Comparison of ENCODE assay signal across 17 cellular contexts in the genomic region with DNA sequence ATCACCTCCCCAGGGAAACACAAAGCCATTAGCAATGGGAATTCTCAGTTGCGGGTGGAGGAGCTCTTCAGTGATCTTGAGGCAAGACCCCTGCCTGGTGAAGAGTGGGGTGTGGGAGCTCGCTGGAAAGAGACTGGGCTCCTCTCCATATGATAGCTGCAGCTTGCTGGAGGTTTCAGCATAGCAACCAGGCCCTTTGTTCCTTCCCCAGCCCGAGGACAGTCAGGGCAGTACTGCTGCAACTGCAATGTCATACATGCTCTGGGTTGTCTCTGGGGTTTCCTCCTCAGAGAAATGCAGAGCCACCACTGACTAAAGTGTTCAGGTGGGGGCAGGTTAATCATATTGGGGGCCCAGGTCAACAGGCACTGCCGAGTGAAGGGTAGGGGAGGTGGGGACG.
A peak's percentile ranks its signal among the peaks of the same experiment; 100 is the strongest.
DNase-seq lines count a peak whose midpoint lies in the region; ATAC-seq, FAIRE-seq and TF ChIP-seq lines count a peak whose summit lies in the region.
"Had no signal": no experiment of that assay in that cellular context is flagged by ENCODE, and none has a peak within 500 bp of the region (broad histone marks: within the 10 kb centered on the region; RNA-seq: fewer than 3 reads in every experiment).

No MANE protein-coding gene starts in this region.

- peaks cover 96% of the 10 kb centered on the region for H3K79me2 ChIP-seq in OCI-LY3 (ENCODE audit: low read length)
- no peaks in the 10 kb centered on the region for H3K79me2 ChIP-seq in neural progenitor cell (ENCODE audit: low read depth)

- intact Hi-C loops in heart left ventricle (cut with DNase I) (no loop called here), upper lobe of right lung (cut with DNase I) (no loop called here)

- no peaks in the 10 kb centered on the region for H3K36me3 ChIP-seq in heart left ventricle
- H3K36me3 ChIP-seq in right atrium auricular region = no peaks in the 10 kb centered on the region
- H3K36me3 ChIP-seq in OCI-LY3 (replicated peaks; ENCODE audit: low read depth, low read length) = peaks cover 34% of the 10 kb centered on the region
- no peaks in the 10 kb centered on the region for H3K36me3 ChIP-seq in upper lobe of right lung
- H3K36me3 ChIP-seq in neural progenitor cell = no peaks in the 10 kb centered on the region

- H3K4me2 ChIP-seq in OCI-LY3 (ENCODE audit: low read length) (peak overlapping the region; percentile 78), neural progenitor cell (no peak overlapping the region)
- H3K4me2 ChIP-seq: GM23338, PC-9 had no signal

- H3K4me1 ChIP-seq in heart left ventricle (peaks cover 0 to 14% (median 0%) of the 10 kb centered on the region in 12 donors), right atrium auricular region (peaks cover 0 to 21% of the 10 kb centered on the region in 2 donors), OCI-LY3 (ENCODE audit: low read length) (peaks cover 63% of the 10 kb centered on the region), upper lobe of right lung (no peaks in the 10 kb centered on the region), neural progenitor cell (no peaks in the 10 kb centered on the region)

- ATAC-seq in heart left ventricle (peak in 3 of 4 donors; percentile 39 to 55 (median 42)), HG02973 (IDR thresholded peaks at IDR 0.05; ENCODE audit: unreplicated experiment) (peak; percentile 42), upper lobe of right lung (peak; percentile 46)
- ATAC-seq: GM23338 had no signal

- H3K27me3 Mint-ChIP-seq in neural progenitor cell (ENCODE audit: insufficient read depth, low read depth) = peaks cover 5% of the 10 kb centered on the region
- H3K27me3 Mint-ChIP-seq: brain had no signal

- TF ChIP-seq POLR2A in heart left ventricle (IDR thresholded peaks at IDR 0.05) = no peak

- TF ChIP-seq CTCF in heart left ventricle (IDR thresholded peaks at IDR 0.05) (no peak), right atrium auricular region (IDR thresholded peaks at IDR 0.05) (no peak), OCI-LY3 (IDR thresholded peaks at IDR 0.05; ENCODE audit: low read depth, low read length) (no peak), upper lobe of right lung (IDR thresholded peaks at IDR 0.05) (no peak), neural progenitor cell (IDR thresholded peaks at IDR 0.05) (no peak)

- FAIRE-seq in frontal cortex (lab: Jason Lieb, UNC) = no peak
- FAIRE-seq: A204.1 had no signal

- H4K20me1 ChIP-seq in OCI-LY3 (ENCODE audit: insufficient read depth, low read length) = no peaks in the 10 kb centered on the region
- H4K20me1 ChIP-seq in neural progenitor cell (ENCODE audit: low read depth) = no peaks in the 10 kb centered on the region

- H3K4me1 Mint-ChIP-seq in neural progenitor cell = no peaks in the 10 kb centered on the region
- H3K4me1 Mint-ChIP-seq: GM23338 had no signal

- no peak overlapping the region for H3K27ac Mint-ChIP-seq in neural progenitor cell
- H3K27ac Mint-ChIP-seq: brain, GM23338, immature natural killer cell had no signal

- H3K27me3 ChIP-seq in heart left ventricle (no peaks in the 10 kb centered on the region), right atrium auricular region (no peaks in the 10 kb centered on the region), OCI-LY3 (ENCODE audit: low read depth, low read length) (no peaks in the 10 kb centered on the region), upper lobe of right lung (no peaks in the 10 kb centered on the region), neural progenitor cell (no peaks in the 10 kb centered on the region)

- DNase-seq in heart left ventricle = no peak
- DNase-seq in right atrium auricular region (ENCODE audit: low spot score) = no peak
- DNase-seq in upper lobe of right lung = no peak
- DNase-seq in frontal cortex (ENCODE audit: low spot score in 2 of 2) = no peak
- no peak for DNase-seq in neural progenitor cell (ENCODE audit: low spot score)
- DNase-seq in HEK293T (ENCODE audit: extremely low spot score) = no peak
- DNase-seq: activated CD4-positive, CD25-positive, alpha-beta regulatory T cell; activated naive CD4-positive, alpha-beta T cell treated with anti-CD3 and anti-CD28 coated beads, Interleukin-2, amount 50 U/mL, for 16 hours; effector CD4-positive, alpha-beta T cell; immature natural killer cell; NCI-H510A; PC-9 had no signal

- H3K4me3 ChIP-seq in heart left ventricle (no peak overlapping the region), right atrium auricular region (no peak overlapping the region), OCI-LY3 (ENCODE audit: low read length) (peak overlapping the region; percentile 50), upper lobe of right lung (no peak overlapping the region), neural progenitor cell (no peak overlapping the region)
- H3K4me3 ChIP-seq: GM23338, PC-9 had no signal

- H3K9ac ChIP-seq in OCI-LY3 (ENCODE audit: low read length) = peak overlapping the region; percentile 87
- H3K9ac ChIP-seq in neural progenitor cell = no peak overlapping the region

- H3K9me3 ChIP-seq in heart left ventricle = peaks cover 0 to 26% (median 4%) of the 10 kb centered on the region in 12 donors
- peaks cover 0 to 20% of the 10 kb centered on the region in 2 donors for H3K9me3 ChIP-seq in right atrium auricular region
- H3K9me3 ChIP-seq in OCI-LY3 (ENCODE audit: insufficient read depth, low read length) = peaks cover 7% of the 10 kb centered on the region; the same call in 1 of the 2 replicates
- no peaks in the 10 kb centered on the region for H3K9me3 ChIP-seq in upper lobe of right lung
- no peaks in the 10 kb centered on the region for H3K9me3 ChIP-seq in neural progenitor cell (ENCODE audit: low read depth)

- H3K4me3 Mint-ChIP-seq in neural progenitor cell = no peak overlapping the region
- H3K4me3 Mint-ChIP-seq: brain, GM23338, immature natural killer cell had no signal

- CTCF ChIA-PET in HEK293T (lab: Yijun Ruan, JAX) = no interaction called here

- no peaks in the 10 kb centered on the region for H3F3A ChIP-seq in neural progenitor cell (ENCODE audit: low read depth)

- POLR2A ChIA-PET in HEK293T (lab: Yijun Ruan, JAX) = no interaction called here

- H2AFZ ChIP-seq in OCI-LY3 (ENCODE audit: low read depth, low read length) = no peak overlapping the region
- H2AFZ ChIP-seq in neural progenitor cell (replicated peaks) = no peak overlapping the region
- H2AFZ ChIP-seq: GM23338, PC-9 had no signal

- peaks cover 1% of the 10 kb centered on the region for H3K36me3 Mint-ChIP-seq in neural progenitor cell

- peaks cover 19% of the 10 kb centered on the region for H3K9me3 Mint-ChIP-seq in neural progenitor cell

- H3K27ac ChIP-seq in heart left ventricle (no peak overlapping the region), right atrium auricular region (no peak overlapping the region), OCI-LY3 (ENCODE audit: low read length) (peak overlapping the region; percentile 98), upper lobe of right lung (no peak overlapping the region), neural progenitor cell (no peak overlapping the region)
- H3K27ac ChIP-seq: PC-9 had no signal

- 73 to 87% (median 77%) methylated on average over 5 of the region's 5 CpGs for WGBS in heart left ventricle, 4 donors

TF ChIP-seq in HEK293T, 16 proteins besides CTCF, POLR2A, EP300 and RAD21:
- no peak for TF ChIP-seq NFRKB (IDR thresholded peaks at IDR 0.05)
- TF ChIP-seq CTBP1 (IDR thresholded peaks at IDR 0.05; ENCODE audit: borderline replicate concordance) = no peak
- TF ChIP-seq LEF1 (IDR thresholded peaks at IDR 0.05; ENCODE audit: borderline replicate concordance) = no peak
- TF ChIP-seq SUZ12 (IDR thresholded peaks at IDR 0.05) = no peak
- TF ChIP-seq ELF4 (IDR thresholded peaks at IDR 0.05) = no peak
- no peak for TF ChIP-seq FOXK2 (IDR thresholded peaks at IDR 0.05)
- TF ChIP-seq, protein P1, sequence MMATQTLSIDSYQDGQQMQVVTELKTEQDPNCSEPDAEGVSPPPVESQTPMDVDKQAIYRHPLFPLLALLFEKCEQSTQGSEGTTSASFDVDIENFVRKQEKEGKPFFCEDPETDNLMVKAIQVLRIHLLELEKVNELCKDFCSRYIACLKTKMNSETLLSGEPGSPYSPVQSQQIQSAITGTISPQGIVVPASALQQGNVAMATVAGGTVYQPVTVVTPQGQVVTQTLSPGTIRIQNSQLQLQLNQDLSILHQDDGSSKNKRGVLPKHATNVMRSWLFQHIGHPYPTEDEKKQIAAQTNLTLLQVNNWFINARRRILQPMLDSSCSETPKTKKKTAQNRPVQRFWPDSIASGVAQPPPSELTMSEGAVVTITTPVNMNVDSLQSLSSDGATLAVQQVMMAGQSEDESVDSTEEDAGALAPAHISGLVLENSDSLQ (IDR thresholded peaks at IDR 0.05) = no peak
- no peak for TF ChIP-seq HDGF (IDR thresholded peaks at IDR 0.05; ENCODE audit: borderline replicate concordance)
- no peak for TF ChIP-seq TARDBP (IDR thresholded peaks at IDR 0.05)
- TF ChIP-seq FOXM1 (IDR thresholded peaks at IDR 0.05; ENCODE audit: borderline replicate concordance) = no peak
- TF ChIP-seq L3MBTL2 (conservative IDR thresholded peaks at IDR 0.05) = no peak
- no peak for TF ChIP-seq ZNF384 (IDR thresholded peaks at IDR 0.05)
- no peak for TF ChIP-seq FOXA1 (IDR thresholded peaks at IDR 0.05)
- no peak for TF ChIP-seq ARNT (IDR thresholded peaks at IDR 0.05)
- no peak for TF ChIP-seq BHLHE40 (IDR thresholded peaks at IDR 0.05; ENCODE audit: borderline replicate concordance)
- TF ChIP-seq SP1 (IDR thresholded peaks at IDR 0.05) = no peak
